1 cellular context compared by ENCODE assay signal in the genomic region with DNA sequence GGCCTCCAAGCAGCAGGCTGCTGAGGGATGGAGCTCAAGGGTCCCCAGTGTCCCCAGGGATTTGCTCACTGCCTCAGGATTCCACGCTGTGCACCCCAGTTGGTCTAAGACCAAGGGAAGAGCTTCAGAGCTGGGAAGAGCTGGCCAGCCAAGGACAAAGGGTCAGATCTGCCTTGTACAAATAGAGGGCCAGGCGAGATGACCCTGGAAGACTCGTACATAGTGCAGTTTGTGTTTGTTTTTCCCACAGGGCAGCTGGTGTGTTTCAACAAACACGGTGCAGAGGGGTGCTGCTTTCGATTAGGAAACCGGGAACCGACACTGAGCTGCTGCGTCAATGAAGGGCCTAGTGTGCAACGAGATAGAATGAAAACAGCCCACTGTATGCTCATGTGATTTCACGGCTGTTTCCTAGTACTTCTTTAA.
TF ChIP-seq lines count a peak whose summit lies in the region.

No MANE protein-coding gene starts in this region.

TF ChIP-seq in HepG2, 621 proteins besides CTCF, POLR2A, EP300 and RAD21 (continued from another document and continues in another):
- TF ChIP-seq, protein P1, sequence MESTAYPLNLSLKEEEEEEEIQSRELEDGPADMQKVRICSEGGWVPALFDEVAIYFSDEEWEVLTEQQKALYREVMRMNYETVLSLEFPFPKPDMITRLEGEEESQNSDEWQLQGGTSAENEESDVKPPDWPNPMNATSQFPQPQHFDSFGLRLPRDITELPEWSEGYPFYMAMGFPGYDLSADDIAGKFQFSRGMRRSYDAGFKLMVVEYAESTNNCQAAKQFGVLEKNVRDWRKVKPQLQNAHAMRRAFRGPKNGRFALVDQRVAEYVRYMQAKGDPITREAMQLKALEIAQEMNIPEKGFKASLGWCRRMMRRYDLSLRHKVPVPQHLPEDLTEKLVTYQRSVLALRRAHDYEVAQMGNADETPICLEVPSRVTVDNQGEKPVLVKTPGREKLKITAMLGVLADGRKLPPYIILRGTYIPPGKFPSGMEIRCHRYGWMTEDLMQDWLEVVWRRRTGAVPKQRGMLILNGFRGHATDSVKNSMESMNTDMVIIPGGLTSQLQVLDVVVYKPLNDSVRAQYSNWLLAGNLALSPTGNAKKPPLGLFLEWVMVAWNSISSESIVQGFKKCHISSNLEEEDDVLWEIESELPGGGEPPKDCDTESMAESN (CRISPR knock-in tag; conservative IDR thresholded peaks at IDR 0.05) = peak; percentile 76; the same call in 1 of the 2 replicates
- TF ChIP-seq SRSF9 (IDR thresholded peaks at IDR 0.05; ENCODE audit: borderline replicate concordance, insufficient read depth, low read depth, low read length, poor library complexity, severe bottlenecking) (no peak), MIER3 (CRISPR knock-in tag; IDR thresholded peaks at IDR 0.05; ENCODE audit: borderline replicate concordance) (peak; percentile 68; the same call in 1 of the 2 replicates), SALL1 (CRISPR knock-in tag; IDR thresholded peaks at IDR 0.05) (peak; percentile 98), REST (IDR thresholded peaks at IDR 0.05; ENCODE audit: borderline replicate concordance in 1 of 2, low read depth in 1 of 2, low read length in 2 of 2) (peak in 1 of 2 experiments; percentile 62; a peak in 1 of 4 replicates), FOSL2 (CRISPR knock-in tag; IDR thresholded peaks at IDR 0.05) (peak; percentile 78), NR2F2 (IDR thresholded peaks at IDR 0.05; ENCODE audit: borderline replicate concordance, low read depth) (peak; percentile 90), KDM6A (CRISPR knock-in tag; IDR thresholded peaks at IDR 0.05; ENCODE audit: low read depth) (peak; percentile 97), FOXK2 (IDR thresholded peaks at IDR 0.05) (peak; percentile 57; the same call in 1 of the 2 replicates), ZBTB20 (CRISPR knock-in tag; IDR thresholded peaks at IDR 0.05; ENCODE audit: borderline replicate concordance, low read depth) (peak; percentile 80; the same call in 1 of the 2 replicates), U2AF2 (IDR thresholded peaks at IDR 0.05; ENCODE audit: low read depth, low read length) (no peak), HOXA3 (CRISPR knock-in tag; IDR thresholded peaks at IDR 0.05) (peak; percentile 91), FOXO4 (CRISPR knock-in tag; conservative IDR thresholded peaks at IDR 0.05) (no peak), DNMT1 (CRISPR knock-in tag; IDR thresholded peaks at IDR 0.05) (peak; percentile 49; the same call in 1 of the 2 replicates), RFX5 (IDR thresholded peaks at IDR 0.05; ENCODE audit: low read depth, low read length) (no peak), HNRNPUL1 (IDR thresholded peaks at IDR 0.05; ENCODE audit: low read depth, low read length) (no peak), HNRNPLL (IDR thresholded peaks at IDR 0.05; ENCODE audit: low read depth, low read length, poor library complexity, severe bottlenecking) (no peak), ZNF468 (CRISPR knock-in tag; IDR thresholded peaks at IDR 0.05) (no peak), CREM (IDR thresholded peaks at IDR 0.05) (peak; percentile 91), CREM (CRISPR knock-in tag; IDR thresholded peaks at IDR 0.05) (no peak), RARA (CRISPR knock-in tag; IDR thresholded peaks at IDR 0.05) (peak; percentile 99), DNMT3B (CRISPR knock-in tag; conservative IDR thresholded peaks at IDR 0.05) (no peak), ZNF143 (CRISPR knock-in tag; IDR thresholded peaks at IDR 0.05) (peak; percentile 72), SIX1 (CRISPR knock-in tag; IDR thresholded peaks at IDR 0.05; ENCODE audit: borderline replicate concordance) (peak; percentile 60; the same call in 1 of the 2 replicates), ZNF256 (CRISPR knock-in tag; conservative IDR thresholded peaks at IDR 0.05) (0 out of 2 replicates have a peak, but pooled peaks have one; percentile 11), ZNF564 (CRISPR knock-in tag; IDR thresholded peaks at IDR 0.05) (peak; percentile 49; the same call in 1 of the 2 replicates), KAT7 (CRISPR knock-in tag; IDR thresholded peaks at IDR 0.05; ENCODE audit: borderline replicate concordance) (no peak), KDM4B (CRISPR knock-in tag; IDR thresholded peaks at IDR 0.05) (peak; percentile 88; the same call in 1 of the 2 replicates), BCL6 (CRISPR knock-in tag; IDR thresholded peaks at IDR 0.05) (peak; percentile 95), ARNT2 (CRISPR knock-in tag; IDR thresholded peaks at IDR 0.05; ENCODE audit: low read depth) (no peak), ZSCAN29 (CRISPR knock-in tag; conservative IDR thresholded peaks at IDR 0.05) (peak; percentile 91), ZNF407 (CRISPR knock-in tag; IDR thresholded peaks at IDR 0.05; ENCODE audit: not compliant biosample characterization) (no peak), ZNF614 (CRISPR knock-in tag; IDR thresholded peaks at IDR 0.05; ENCODE audit: borderline replicate concordance) (peak; percentile 90), HDAC2 (CRISPR knock-in tag; IDR thresholded peaks at IDR 0.05) (peak; percentile 98)
- TF ChIP-seq, protein P2, sequence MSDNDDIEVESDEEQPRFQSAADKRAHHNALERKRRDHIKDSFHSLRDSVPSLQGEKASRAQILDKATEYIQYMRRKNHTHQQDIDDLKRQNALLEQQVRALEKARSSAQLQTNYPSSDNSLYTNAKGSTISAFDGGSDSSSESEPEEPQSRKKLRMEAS (IDR thresholded peaks at IDR 0.05) = peak; percentile 86
- TF ChIP-seq, protein P3, sequence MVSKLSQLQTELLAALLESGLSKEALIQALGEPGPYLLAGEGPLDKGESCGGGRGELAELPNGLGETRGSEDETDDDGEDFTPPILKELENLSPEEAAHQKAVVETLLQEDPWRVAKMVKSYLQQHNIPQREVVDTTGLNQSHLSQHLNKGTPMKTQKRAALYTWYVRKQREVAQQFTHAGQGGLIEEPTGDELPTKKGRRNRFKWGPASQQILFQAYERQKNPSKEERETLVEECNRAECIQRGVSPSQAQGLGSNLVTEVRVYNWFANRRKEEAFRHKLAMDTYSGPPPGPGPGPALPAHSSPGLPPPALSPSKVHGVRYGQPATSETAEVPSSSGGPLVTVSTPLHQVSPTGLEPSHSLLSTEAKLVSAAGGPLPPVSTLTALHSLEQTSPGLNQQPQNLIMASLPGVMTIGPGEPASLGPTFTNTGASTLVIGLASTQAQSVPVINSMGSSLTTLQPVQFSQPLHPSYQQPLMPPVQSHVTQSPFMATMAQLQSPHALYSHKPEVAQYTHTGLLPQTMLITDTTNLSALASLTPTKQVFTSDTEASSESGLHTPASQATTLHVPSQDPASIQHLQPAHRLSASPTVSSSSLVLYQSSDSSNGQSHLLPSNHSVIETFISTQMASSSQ (IDR thresholded peaks at IDR 0.05; ENCODE audit: low read depth) = peak; percentile 68
- TF ChIP-seq, protein P3 (CRISPR knock-in tag; IDR thresholded peaks at IDR 0.05; ENCODE audit: borderline replicate concordance) = peak; percentile 88; the same call in 1 of the 2 replicates
- TF ChIP-seq, protein P4, sequence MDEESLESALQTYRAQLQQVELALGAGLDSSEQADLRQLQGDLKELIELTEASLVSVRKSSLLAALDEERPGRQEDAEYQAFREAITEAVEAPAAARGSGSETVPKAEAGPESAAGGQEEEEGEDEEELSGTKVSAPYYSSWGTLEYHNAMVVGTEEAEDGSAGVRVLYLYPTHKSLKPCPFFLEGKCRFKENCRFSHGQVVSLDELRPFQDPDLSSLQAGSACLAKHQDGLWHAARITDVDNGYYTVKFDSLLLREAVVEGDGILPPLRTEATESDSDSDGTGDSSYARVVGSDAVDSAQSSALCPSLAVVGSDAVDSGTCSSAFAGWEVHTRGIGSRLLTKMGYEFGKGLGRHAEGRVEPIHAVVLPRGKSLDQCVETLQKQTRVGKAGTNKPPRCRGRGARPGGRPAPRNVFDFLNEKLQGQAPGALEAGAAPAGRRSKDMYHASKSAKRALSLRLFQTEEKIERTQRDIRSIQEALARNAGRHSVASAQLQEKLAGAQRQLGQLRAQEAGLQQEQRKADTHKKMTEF (CRISPR knock-in tag; IDR thresholded peaks at IDR 0.05) = peak; percentile 83
